ENCODE assay signal across 8 cellular contexts in genomic region chr14:105180598-105181528, GRCh38. TPM values are rescaled to one million over a fixed set of nuclear protein-coding genes. Genes with fewer than 3 reads are reported as not detected.
DNase-seq lines count a peak whose midpoint lies in the region; ATAC-seq and TF ChIP-seq lines count a peak whose summit lies in the region.

TSS of gene NUDT14 (minus strand) at chr14:105181312. CDS start at chr14:105181209, 103 bp downstream.

- 0 out of 2 replicates have a peak, but pooled peaks cover 3% of the 10 kb centered on the region for H3K36me3 ChIP-seq in HUES6 (ENCODE audit: control insufficient read depth, insufficient read depth, low read length)
- H3K36me3 ChIP-seq in ascending aorta: no peaks in the 10 kb centered on the region
- no peaks in the 10 kb centered on the region for H3K36me3 ChIP-seq in hepatocyte (replicated peaks; ENCODE audit: insufficient read depth, low read depth)
- no peaks in the 10 kb centered on the region for H3K36me3 ChIP-seq in skeletal muscle tissue (ENCODE audit: control insufficient read depth in 3 of 3, insufficient read depth in 3 of 3, low read length in 3 of 3)

- peak within 1 kb of the TSS; percentile 66 for H2AFZ ChIP-seq in hepatocyte

- 0 out of 2 replicates have a peak, but pooled peaks cover 3% of the 10 kb centered on the region for H3K4me1 ChIP-seq in HUES6 (ENCODE audit: control insufficient read depth, insufficient read depth, low read length)
- no peaks in the 10 kb centered on the region for H3K4me1 ChIP-seq in ascending aorta
- H3K4me1 ChIP-seq in hepatocyte (ENCODE audit: insufficient read depth): peaks cover 8% of the 10 kb centered on the region
- peaks cover 28 to 66% (median 57%) of the 10 kb centered on the region in 3 donors for H3K4me1 ChIP-seq in skeletal muscle tissue (ENCODE audit: control insufficient read depth in 3 of 3, insufficient read depth in 3 of 3, low read length in 3 of 3)

- H3K27me3 ChIP-seq in HUES6 (ENCODE audit: control insufficient read depth, insufficient read depth, low read length) (peaks cover 44% of the 10 kb centered on the region), ascending aorta (no peaks in the 10 kb centered on the region), hepatocyte (no peaks in the 10 kb centered on the region), skeletal muscle tissue (ENCODE audit: control insufficient read depth in 3 of 3, insufficient read depth in 3 of 3, low read length in 3 of 3) (no peaks in the 10 kb centered on the region)

- 3% methylated on average over 12 of the region's 105 CpGs for WGBS in hepatocyte (ENCODE audit: low lambda C conversion rate, missing lambda C conversion rate)

- H3K27ac Mint-ChIP-seq in T-helper 17 cell: no peak within 1 kb of the TSS

- H3K27me3 Mint-ChIP-seq in T-helper 17 cell: no peaks in the 10 kb centered on the region

- DNase-seq in AG08396 (ENCODE audit: low spot score) (peak; percentile 96), T-helper 17 cell (peak; percentile 81 to 89 (median 82)), ascending aorta (ENCODE audit: low spot score in 2 of 2) (peak in 1 of 2 donors; percentile 71), hepatocyte (ENCODE audit: low spot score) (peak; percentile 89)

- ATAC-seq in GM19035 (IDR thresholded peaks at IDR 0.05; ENCODE audit: unreplicated experiment) (peak; percentile 58), T-helper 17 cell (peak; percentile 93), HG02938 (IDR thresholded peaks at IDR 0.05; ENCODE audit: unreplicated experiment) (no peak)

- no peak for TF ChIP-seq CTCF in ascending aorta (IDR thresholded peaks at IDR 0.05)
- no peak for TF ChIP-seq CTCF in hepatocyte (IDR thresholded peaks at IDR 0.05; ENCODE audit: poor library complexity)

- intact Hi-C loops in ascending aorta (cut with DNase I): no loop called here

- H3K27ac ChIP-seq in HUES6 (ENCODE audit: low read depth, low read length): no peak within 1 kb of the TSS
- no peak within 1 kb of the TSS for H3K27ac ChIP-seq in ascending aorta
- no peak within 1 kb of the TSS for H3K27ac ChIP-seq in hepatocyte
- no peak within 1 kb of the TSS for H3K27ac ChIP-seq in skeletal muscle tissue (ENCODE audit: low read depth, low read length)

- peaks cover 3% of the 10 kb centered on the region for H3K4me1 Mint-ChIP-seq in T-helper 17 cell

- H3K4me2 ChIP-seq in hepatocyte: peak within 1 kb of the TSS; percentile 99

- H3K9me2 ChIP-seq in hepatocyte (replicated peaks; ENCODE audit: insufficient read depth): no peaks in the 10 kb centered on the region

- peak within 1 kb of the TSS; percentile 50 for H3K4me3 ChIP-seq in HUES6 (ENCODE audit: low read depth, low read length)
- H3K4me3 ChIP-seq in ascending aorta: peak within 1 kb of the TSS; percentile 57 to 62
- peak within 1 kb of the TSS; percentile 93 for H3K4me3 ChIP-seq in hepatocyte
- H3K4me3 ChIP-seq in skeletal muscle tissue (ENCODE audit: low read length in 3 of 3): peak within 1 kb of the TSS; percentile 54 to 76 (median 71)

- no peaks in the 10 kb centered on the region for H3K36me3 Mint-ChIP-seq in T-helper 17 cell (ENCODE audit: low read depth)

- H3K9me3 ChIP-seq in HUES6 (ENCODE audit: control insufficient read depth, insufficient read depth, low read depth, low read length): no peaks in the 10 kb centered on the region
- no peaks in the 10 kb centered on the region for H3K9me3 ChIP-seq in T-helper 17 cell (ENCODE audit: control insufficient read depth, low read length, poor library complexity, severe bottlenecking)
- no peaks in the 10 kb centered on the region for H3K9me3 ChIP-seq in ascending aorta
- H3K9me3 ChIP-seq in hepatocyte (ENCODE audit: low read depth): no peaks in the 10 kb centered on the region
- no peaks in the 10 kb centered on the region for H3K9me3 ChIP-seq in skeletal muscle tissue (ENCODE audit: control insufficient read depth in 3 of 3, low read length in 3 of 3)

- peaks cover 5% of the 10 kb centered on the region for H4K20me1 ChIP-seq in hepatocyte (ENCODE audit: insufficient read depth, poor library complexity, severe bottlenecking)

- peaks cover 11% of the 10 kb centered on the region for H3K79me2 ChIP-seq in hepatocyte

- H3K9ac ChIP-seq in HUES6 (ENCODE audit: low read length) (peak within 1 kb of the TSS; percentile 29), skeletal muscle tissue (ENCODE audit: low read depth in 1 of 3, low read length in 3 of 3) (peak within 1 kb of the TSS in 2 of 3 donors; percentile 62 to 67)

- H3K4me3 Mint-ChIP-seq in T-helper 17 cell: peak within 1 kb of the TSS; percentile 82

RNA-seq across cellular contexts. Expression of gene NUDT14, which starts in this region (rescaled TPM):
- total RNA-seq in T-helper 17 cell: 10 to 100 TPM; 10.8 to 15.4 TPM
- 1.5 TPM for total RNA-seq in ascending aorta
- 47.4 and 47.7 TPM in 2 replicates for total RNA-seq in hepatocyte
- polyA plus RNA-seq in hepatocyte: 98.1 and 106 TPM in 2 replicates
- 17.2 TPM for total RNA-seq in skeletal muscle tissue
